ENCODE assay signal across 19 cellular contexts in genomic region chr1:243495032-243495431, GRCh38.
DNase-seq lines count a peak whose midpoint lies in the region; ATAC-seq and TF ChIP-seq lines count a peak whose summit lies in the region.
"Had no signal": no experiment of that assay in that cellular context is flagged by ENCODE, and none has a peak within 500 bp of the region (broad histone marks: within the 10 kb centered on the region; RNA-seq: fewer than 3 reads in every experiment).

No MANE protein-coding gene starts in this region.

- 82% methylated on average over 5 of the region's 14 CpGs for WGBS in mammary epithelial cell (ENCODE audit: low coverage, missing lambda C conversion rate)
- 93 to 100% methylated on average over 6 to 14 of the region's 14 CpGs for WGBS in upper lobe of left lung, 2 donors

- peaks cover 5% of the 10 kb centered on the region for H3K4me1 ChIP-seq in mammary epithelial cell (ENCODE audit: insufficient read depth, low read length)
- H3K4me1 ChIP-seq in muscle layer of duodenum (ENCODE audit: control insufficient read depth in 1 of 2, insufficient read depth in 2 of 2, low read length in 2 of 2): peaks cover 0 to 28% of the 10 kb centered on the region in 2 donors
- H3K4me1 ChIP-seq in upper lobe of left lung: peaks cover 3 to 14% (median 12%) of the 10 kb centered on the region in 4 donors
- H3K4me1 ChIP-seq: A549, thyroid gland had no signal

- no peaks in the 10 kb centered on the region for H3K79me2 ChIP-seq in mammary epithelial cell (ENCODE audit: insufficient read depth, low read length)

- TF ChIP-seq CTCF in MCF 10A (IDR thresholded peaks at IDR 0.05; ENCODE audit: unreplicated experiment): no peak
- no peak for TF ChIP-seq CTCF in mammary epithelial cell (conservative IDR thresholded peaks at IDR 0.05 in 1 of 2, IDR thresholded peaks at IDR 0.05 in 1 of 2; ENCODE audit: extremely low read depth in 1 of 2, insufficient read depth in 1 of 2, low read depth in 1 of 2, low read length in 2 of 2)
- no peak for TF ChIP-seq CTCF in upper lobe of left lung (IDR thresholded peaks at IDR 0.05)

- intact Hi-C loops in MCF 10A (cut with micrococcal nuclease) (no loop called here), mammary epithelial cell (cut with micrococcal nuclease) (no loop called here)

- DNase-seq in MCF 10A (ENCODE audit: unreplicated experiment) (no peak), mammary epithelial cell (no peak), upper lobe of left lung (peak in 1 of 2 donors; percentile 45), AG08395 (ENCODE audit: low spot score) (no peak)
- DNase-seq: activated B cell treated with CpG ODN at 0.5 μM for 24 hours; activated gamma-delta T cell treated with Interleukin-2 at 50 U/mL for 16 hours; mesendoderm; NCI-H1417 treated with DMSO at 0.1 percent for 48 hours; nephron progenitor cell; RPMI8226; stimulated activated CD4-positive, alpha-beta T cell treated with anti-CD3 and anti-CD28 coated beads, Interleukin-1b, Interleukin-23, amount 100 ng/mL, for 48 hours; T-helper 1 cell; thyroid gland had no signal

- BruUV-seq in MCF 10A (replicated peaks; lab: Mats Ljungman, UMichigan) (no TSS peak), mammary epithelial cell (replicated peaks; lab: Mats Ljungman, UMichigan) (no TSS peak)

- H3K27me3 ChIP-seq in mammary epithelial cell (ENCODE audit: insufficient read depth, low read length) (no peaks in the 10 kb centered on the region), muscle layer of duodenum (ENCODE audit: low read depth, low read length) (no peaks in the 10 kb centered on the region), upper lobe of left lung (no peaks in the 10 kb centered on the region)
- H3K27me3 ChIP-seq: thyroid gland had no signal

- dilution Hi-C loops in mammary epithelial cell (cut with HindIII; ENCODE audit: low sequenced_read_pairs): no loop called here

- POLR2A ChIA-PET in MCF 10A (lab: Yijun Ruan, JAX): interaction anchor here (0.6 to 0.9 kb wide), 3 partner anchors 12 to 1474 kb away, joined by 3 to 4 read pairs (median 4); no protein-coding TSS in a partner anchor

- no peak for ATAC-seq in upper lobe of left lung (ENCODE audit: low FRiP score in 2 of 2)
- ATAC-seq in GM21447 (IDR thresholded peaks at IDR 0.05; ENCODE audit: unreplicated experiment): no peak
- no peak for ATAC-seq in SK-N-SH treated with all-trans-retinoic acid at 6 μM for 48 hours
- ATAC-seq: K562 had no signal

- CTCF ChIA-PET in MCF 10A (lab: Yijun Ruan, JAX): interaction anchor here (0.7 kb wide), 1 partner anchor 670 kb away, joined by 3 read pairs; no protein-coding TSS in a partner anchor
- CTCF ChIA-PET in mammary epithelial cell (lab: Charles Lee; ENCODE audit: low non-redundant PET): interaction anchor here (0.6 kb wide), 1 partner anchor 530 kb away, joined by 4 read pairs; no protein-coding TSS in a partner anchor

- H3K4me1 Mint-ChIP-seq in MCF 10A (ENCODE audit: insufficient read depth, unreplicated experiment): no peaks in the 10 kb centered on the region

- H3K36me3 ChIP-seq in mammary epithelial cell (ENCODE audit: insufficient read depth, low read length) (no peaks in the 10 kb centered on the region), muscle layer of duodenum (ENCODE audit: control insufficient read depth in 1 of 2, insufficient read depth in 2 of 2, low read length in 2 of 2) (peaks cover 1 to 10% of the 10 kb centered on the region in 2 donors), upper lobe of left lung (peaks cover 0 to 36% (median 24%) of the 10 kb centered on the region in 4 donors)
- H3K36me3 ChIP-seq: thyroid gland had no signal

- no peaks in the 10 kb centered on the region for H4K20me1 ChIP-seq in mammary epithelial cell (ENCODE audit: insufficient read depth, low read length)

- H3K36me3 Mint-ChIP-seq in MCF 10A (ENCODE audit: insufficient read depth, unreplicated experiment): peaks cover 24% of the 10 kb centered on the region

- no peak overlapping the region for H2AFZ ChIP-seq in mammary epithelial cell (ENCODE audit: low read depth, low read length)

- H3K27ac Mint-ChIP-seq in MCF 10A (ENCODE audit: low read depth, unreplicated experiment): peak overlapping the region; percentile 2
- H3K27ac Mint-ChIP-seq: activated B cell treated with CpG ODN at 0.5 μM for 24 hours, nephron progenitor cell had no signal

- in situ Hi-C loops in mammary epithelial cell (cut with MboI; ENCODE audit: low sequenced_read_pairs in 2 of 2): no loop called here

- no peak overlapping the region for H3K4me2 ChIP-seq in mammary epithelial cell (ENCODE audit: insufficient read depth, low read depth, low read length)
- H3K4me2 ChIP-seq: A549 had no signal

- TF ChIP-seq EP300 in upper lobe of left lung (IDR thresholded peaks at IDR 0.05): no peak

- H3K27ac ChIP-seq in mammary epithelial cell (ENCODE audit: insufficient read depth, low read depth, low read length): no peak overlapping the region
- peak overlapping the region; percentile 90 for H3K27ac ChIP-seq in angular gyrus (ENCODE audit: low read depth, low read length)
- peak overlapping the region; percentile 67 for H3K27ac ChIP-seq in muscle layer of duodenum (ENCODE audit: low read length)
- peak overlapping the region; percentile 79 to 86 (median 82) for H3K27ac ChIP-seq in upper lobe of left lung
- H3K27ac ChIP-seq: A549 had no signal

- H3K4me3 ChIP-seq in mammary epithelial cell (replicated peaks in 1 of 3; ENCODE audit: insufficient read depth in 1 of 3, low read depth in 2 of 3, low read length in 3 of 3): no peak overlapping the region
- H3K4me3 ChIP-seq in muscle layer of duodenum (ENCODE audit: low read depth in 1 of 2, low read length in 2 of 2): no peak overlapping the region
- H3K4me3 ChIP-seq in upper lobe of left lung: no peak overlapping the region
- H3K4me3 ChIP-seq: A549, K562, thyroid gland had no signal

- no peak overlapping the region for H3K4me3 Mint-ChIP-seq in MCF 10A (ENCODE audit: unreplicated experiment)
- H3K4me3 Mint-ChIP-seq: activated B cell treated with CpG ODN at 0.5 μM for 24 hours, nephron progenitor cell had no signal

- H3K9me3 ChIP-seq in mammary epithelial cell (replicated peaks; ENCODE audit: insufficient read depth, low read length) (no peaks in the 10 kb centered on the region), muscle layer of duodenum (ENCODE audit: control insufficient read depth in 1 of 2, low read length in 2 of 2) (no peaks in the 10 kb centered on the region), upper lobe of left lung (no peaks in the 10 kb centered on the region)
- H3K9me3 ChIP-seq: A549, thyroid gland had no signal

- no peaks in the 10 kb centered on the region for H3K27me3 Mint-ChIP-seq in MCF 10A (ENCODE audit: insufficient read depth, unreplicated experiment)
- H3K27me3 Mint-ChIP-seq: activated B cell treated with CpG ODN at 0.5 μM for 24 hours had no signal

- TF ChIP-seq POLR2A in upper lobe of left lung (IDR thresholded peaks at IDR 0.05): no peak

- H3K9ac ChIP-seq in mammary epithelial cell (ENCODE audit: insufficient read depth, low read length): no peak overlapping the region

- no peaks in the 10 kb centered on the region for H3K9me3 Mint-ChIP-seq in MCF 10A (ENCODE audit: unreplicated experiment)
- H3K9me3 Mint-ChIP-seq: activated B cell treated with CpG ODN at 0.5 μM for 24 hours had no signal

TF ChIP-seq in SK-N-SH treated with all-trans-retinoic acid at 6 μM for 48 hours, 23 proteins besides CTCF, POLR2A, EP300 and RAD21 (continues in another document):
- no peak for TF ChIP-seq ZFP30 (CRISPR knock-in tag; IDR thresholded peaks at IDR 0.05)
- no peak for TF ChIP-seq ZNF8 (CRISPR knock-in tag; IDR thresholded peaks at IDR 0.05)
- TF ChIP-seq ZC3H10 (CRISPR knock-in tag; IDR thresholded peaks at IDR 0.05): no peak
- no peak for TF ChIP-seq POU6F1 (CRISPR knock-in tag; IDR thresholded peaks at IDR 0.05; ENCODE audit: borderline replicate concordance, low read depth)
- no peak for TF ChIP-seq ZNF70 (CRISPR knock-in tag; IDR thresholded peaks at IDR 0.05)
- TF ChIP-seq CSRNP3 (CRISPR knock-in tag; IDR thresholded peaks at IDR 0.05): no peak
- TF ChIP-seq, protein P1, sequence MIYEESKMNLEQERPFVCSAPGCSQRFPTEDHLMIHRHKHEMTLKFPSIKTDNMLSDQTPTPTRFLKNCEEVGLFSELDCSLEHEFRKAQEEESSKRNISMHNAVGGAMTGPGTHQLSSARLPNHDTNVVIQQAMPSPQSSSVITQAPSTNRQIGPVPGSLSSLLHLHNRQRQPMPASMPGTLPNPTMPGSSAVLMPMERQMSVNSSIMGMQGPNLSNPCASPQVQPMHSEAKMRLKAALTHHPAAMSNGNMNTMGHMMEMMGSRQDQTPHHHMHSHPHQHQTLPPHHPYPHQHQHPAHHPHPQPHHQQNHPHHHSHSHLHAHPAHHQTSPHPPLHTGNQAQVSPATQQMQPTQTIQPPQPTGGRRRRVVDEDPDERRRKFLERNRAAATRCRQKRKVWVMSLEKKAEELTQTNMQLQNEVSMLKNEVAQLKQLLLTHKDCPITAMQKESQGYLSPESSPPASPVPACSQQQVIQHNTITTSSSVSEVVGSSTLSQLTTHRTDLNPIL (CRISPR knock-in tag; IDR thresholded peaks at IDR 0.05; ENCODE audit: low read depth): no peak
- TF ChIP-seq ZFP3 (CRISPR knock-in tag; IDR thresholded peaks at IDR 0.05): no peak
- no peak for TF ChIP-seq ESRRG (CRISPR knock-in tag; IDR thresholded peaks at IDR 0.05)
